14 cellular contexts compared by ENCODE assay signal in the genomic region with DNA sequence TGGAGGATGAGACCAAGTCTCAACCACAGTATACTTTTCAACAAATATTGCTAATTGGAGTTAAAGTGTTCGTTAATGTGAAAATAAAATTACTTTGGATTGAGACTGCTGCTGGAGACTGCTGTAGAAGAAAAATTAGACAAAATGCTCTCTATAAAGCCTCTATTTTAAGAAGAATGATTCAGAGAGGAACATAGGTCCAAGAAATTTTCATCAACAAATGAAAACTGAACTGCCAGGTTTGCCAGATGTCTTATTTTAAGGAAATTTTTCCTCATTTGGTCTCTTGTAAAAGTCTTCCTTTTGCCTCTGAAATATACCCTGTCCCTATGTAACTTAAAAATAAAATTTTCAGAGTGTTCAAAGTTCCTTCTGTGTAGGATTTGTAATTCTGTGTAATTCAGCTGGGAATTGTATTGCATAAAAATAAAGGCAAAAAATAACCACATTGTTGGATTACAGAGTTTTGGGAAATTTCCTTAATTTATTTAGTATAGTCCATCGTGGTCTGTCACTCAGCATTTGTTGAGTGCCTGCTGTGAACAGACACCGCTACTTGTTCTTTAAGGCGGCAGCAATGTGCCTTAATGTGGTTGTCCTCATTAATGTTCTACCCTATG.
"Had no signal": no experiment of that assay in that cellular context is flagged by ENCODE, and none has a peak within 500 bp of the region (broad histone marks: within the 10 kb centered on the region; RNA-seq: fewer than 3 reads in every experiment).

No MANE protein-coding gene starts in this region.

- ATAC-seq: activated CD8-positive, alpha-beta T cell treated with anti-CD3 and anti-CD28 coated beads for 36 hours; naive thymus-derived CD8-positive, alpha-beta T cell; right lobe of liver had no signal

- H3K27me3 ChIP-seq: adrenal gland, neutrophil, right lobe of liver, suprapubic skin had no signal

- H3K4me3 ChIP-seq: adrenal gland, lung, right lobe of liver, SK-N-MC, suprapubic skin had no signal

- H3K36me3 ChIP-seq: adrenal gland, right lobe of liver, suprapubic skin had no signal

- H3K9me3 ChIP-seq: adrenal gland, neutrophil, right lobe of liver, suprapubic skin had no signal

- H3K4me1 ChIP-seq: right lobe of liver, suprapubic skin had no signal

- H3K27ac ChIP-seq: neutrophil, SK-N-MC, suprapubic skin, VCaP had no signal

- DNase-seq: activated CD8-positive, alpha-beta T cell treated with anti-CD3 and anti-CD28 coated beads for 36 hours; activated naive CD4-positive, alpha-beta T cell treated with anti-CD3 and anti-CD28 coated beads, Interleukin-2, amount 10 ng/mL, durations not matched to agents 7 days and 5 days; adrenal gland; immature natural killer cell; naive thymus-derived CD8-positive, alpha-beta T cell; right lobe of liver; stimulated activated CD4-positive, alpha-beta T cell treated with anti-CD3 and anti-CD28 coated beads, Interleukin-12 subunit alpha, Interleukin-12 subunit beta, amount 100 ng/mL, for 4 hours; stimulated activated naive CD4-positive, alpha-beta T cell; T-helper 1 cell had no signal
